Comparison of ENCODE assay signal across 1 cellular context in the genomic region with DNA sequence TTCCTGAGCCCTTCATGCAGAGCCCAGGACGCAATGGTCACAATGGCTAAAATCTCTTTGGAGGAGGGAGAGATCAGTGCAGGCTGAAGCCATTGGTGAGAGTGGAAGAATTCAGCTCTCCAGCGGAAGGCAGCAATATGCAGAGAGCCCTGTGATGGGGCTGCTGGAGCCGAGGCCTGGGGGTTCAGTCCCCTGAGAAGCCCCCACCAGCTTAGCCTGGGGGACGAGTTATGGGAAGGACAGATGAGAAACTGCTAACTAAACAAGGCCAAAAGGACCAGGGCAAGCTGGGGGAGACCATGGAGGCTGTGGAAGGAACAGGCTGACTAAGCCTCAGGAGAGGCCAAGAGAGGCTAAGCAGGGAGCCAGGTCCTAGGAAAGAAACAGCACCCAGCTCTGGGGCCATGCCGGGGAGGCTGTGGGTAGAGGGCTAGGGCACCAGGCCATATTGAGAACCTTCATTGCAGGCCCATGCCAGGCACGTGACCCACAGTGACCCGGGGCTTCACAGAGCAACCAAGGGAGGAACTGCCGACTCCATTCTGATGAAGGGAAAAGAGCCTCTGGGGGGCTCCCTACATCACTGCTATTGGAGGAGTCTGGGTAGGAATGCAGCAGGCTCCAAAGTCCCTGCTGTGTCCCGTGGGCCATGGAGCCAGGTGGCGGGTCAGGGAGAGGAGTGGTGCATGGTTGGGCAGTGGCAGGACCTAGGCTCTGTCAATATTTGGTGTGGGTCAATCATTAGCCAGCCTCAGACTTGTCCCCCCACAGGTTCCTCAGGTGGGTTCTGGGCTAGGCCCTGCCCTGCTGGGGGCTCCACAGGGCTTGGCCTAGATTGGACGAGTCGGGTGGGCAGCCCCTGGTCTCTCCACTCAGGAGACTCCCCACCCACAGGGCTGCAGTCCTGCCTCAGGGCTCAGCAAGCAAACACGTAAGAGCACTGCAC.
TF ChIP-seq lines count a peak whose summit lies in the region.

No MANE protein-coding gene starts in this region.

TF ChIP-seq in HepG2, 621 proteins besides CTCF, POLR2A, EP300 and RAD21 (continued from another document and continues in another):
- TF ChIP-seq, protein P1, sequence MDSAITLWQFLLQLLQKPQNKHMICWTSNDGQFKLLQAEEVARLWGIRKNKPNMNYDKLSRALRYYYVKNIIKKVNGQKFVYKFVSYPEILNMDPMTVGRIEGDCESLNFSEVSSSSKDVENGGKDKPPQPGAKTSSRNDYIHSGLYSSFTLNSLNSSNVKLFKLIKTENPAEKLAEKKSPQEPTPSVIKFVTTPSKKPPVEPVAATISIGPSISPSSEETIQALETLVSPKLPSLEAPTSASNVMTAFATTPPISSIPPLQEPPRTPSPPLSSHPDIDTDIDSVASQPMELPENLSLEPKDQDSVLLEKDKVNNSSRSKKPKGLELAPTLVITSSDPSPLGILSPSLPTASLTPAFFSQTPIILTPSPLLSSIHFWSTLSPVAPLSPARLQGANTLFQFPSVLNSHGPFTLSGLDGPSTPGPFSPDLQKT (CRISPR knock-in tag; IDR thresholded peaks at IDR 0.05; ENCODE audit: borderline replicate concordance), result no peak
- TF ChIP-seq ZNF746 (CRISPR knock-in tag; IDR thresholded peaks at IDR 0.05) (peak; percentile 98), RFXANK (CRISPR knock-in tag; IDR thresholded peaks at IDR 0.05) (0 out of 2 replicates have a peak, but pooled peaks have one; percentile 19), CBX1 (IDR thresholded peaks at IDR 0.05; ENCODE audit: low read depth) (peak; percentile 34), ZFP36 (IDR thresholded peaks at IDR 0.05; ENCODE audit: borderline replicate concordance, low read depth, low read length, partially characterized antibody) (no peak), ZBTB40 (IDR thresholded peaks at IDR 0.05) (no peak), ZBTB40 (CRISPR knock-in tag; IDR thresholded peaks at IDR 0.05) (peak; percentile 56), ZNF773 (CRISPR knock-in tag; IDR thresholded peaks at IDR 0.05; ENCODE audit: borderline replicate concordance) (no peak), ZNF224 (CRISPR knock-in tag; IDR thresholded peaks at IDR 0.05) (peak; percentile 94), CEBPG (CRISPR knock-in tag; IDR thresholded peaks at IDR 0.05) (peak; percentile 48; the same call in 1 of the 2 replicates), GFI1 (CRISPR knock-in tag; IDR thresholded peaks at IDR 0.05; ENCODE audit: borderline replicate concordance) (peak; percentile 92), ZNF225 (CRISPR knock-in tag; IDR thresholded peaks at IDR 0.05) (peak; percentile 60), ZMYM3 (CRISPR knock-in tag; IDR thresholded peaks at IDR 0.05) (peak; percentile 82), RAD51 (IDR thresholded peaks at IDR 0.05; ENCODE audit: borderline replicate concordance) (peak; percentile 72), ZNF101 (CRISPR knock-in tag; IDR thresholded peaks at IDR 0.05; ENCODE audit: borderline replicate concordance, low read depth) (0 out of 2 replicates have a peak, but pooled peaks have one; percentile 90), PBX3 (CRISPR knock-in tag; IDR thresholded peaks at IDR 0.05; ENCODE audit: borderline replicate concordance) (no peak), BATF2 (CRISPR knock-in tag; IDR thresholded peaks at IDR 0.05) (no peak), TBX3 (IDR thresholded peaks at IDR 0.05; ENCODE audit: borderline replicate concordance) (peak; percentile 46; the same call in 1 of the 2 replicates), SMYD3 (CRISPR knock-in tag; IDR thresholded peaks at IDR 0.05) (peak; percentile 79; the same call in 1 of the 2 replicates), CENPX (CRISPR knock-in tag; IDR thresholded peaks at IDR 0.05) (no peak), KLF13 (CRISPR knock-in tag; IDR thresholded peaks at IDR 0.05) (peak; percentile 32; the same call in 1 of the 2 replicates), HOXA5 (CRISPR knock-in tag; IDR thresholded peaks at IDR 0.05) (peak; percentile 83; the same call in 1 of the 2 replicates), TAF15 (IDR thresholded peaks at IDR 0.05; ENCODE audit: low read depth, low read length, poor library complexity, severe bottlenecking) (no peak), THAP8 (CRISPR knock-in tag; IDR thresholded peaks at IDR 0.05; ENCODE audit: borderline replicate concordance) (no peak), ZNF660 (CRISPR knock-in tag; IDR thresholded peaks at IDR 0.05; ENCODE audit: borderline replicate concordance, low read depth) (no peak), SCMH1 (CRISPR knock-in tag; IDR thresholded peaks at IDR 0.05; ENCODE audit: borderline replicate concordance) (no peak), ELF3 (CRISPR knock-in tag; IDR thresholded peaks at IDR 0.05) (peak; percentile 71), RXRA (CRISPR knock-in tag; IDR thresholded peaks at IDR 0.05) (peak; percentile 97), NR2F1 (CRISPR knock-in tag; IDR thresholded peaks at IDR 0.05) (peak; percentile 24 to 83; a peak in 3 of 4 replicates), ZNF619 (CRISPR knock-in tag; IDR thresholded peaks at IDR 0.05) (peak; percentile 43; the same call in 1 of the 2 replicates), NR2F6 (IDR thresholded peaks at IDR 0.05) (peak; percentile 88), NR2F6 (CRISPR knock-in tag; IDR thresholded peaks at IDR 0.05) (peak; percentile 92), ZNF510 (CRISPR knock-in tag; IDR thresholded peaks at IDR 0.05; ENCODE audit: low read depth) (no peak; the same call in 1 of the 2 replicates), ZSCAN5A (CRISPR knock-in tag; IDR thresholded peaks at IDR 0.05; ENCODE audit: borderline replicate concordance) (peak; percentile 96; the same call in 1 of the 2 replicates), CREB1 (IDR thresholded peaks at IDR 0.05) (no peak), CREB1 (CRISPR knock-in tag; IDR thresholded peaks at IDR 0.05) (peak; percentile 73), MAFG (CRISPR knock-in tag; IDR thresholded peaks at IDR 0.05) (no peak), ZNF775 (CRISPR knock-in tag; IDR thresholded peaks at IDR 0.05; ENCODE audit: borderline replicate concordance) (peak; percentile 64; the same call in 1 of the 2 replicates), ZNF709 (CRISPR knock-in tag; IDR thresholded peaks at IDR 0.05) (peak; percentile 79; the same call in 1 of the 2 replicates), ZNF687 (CRISPR knock-in tag; IDR thresholded peaks at IDR 0.05) (peak; percentile 100)
- TF ChIP-seq, protein P2, sequence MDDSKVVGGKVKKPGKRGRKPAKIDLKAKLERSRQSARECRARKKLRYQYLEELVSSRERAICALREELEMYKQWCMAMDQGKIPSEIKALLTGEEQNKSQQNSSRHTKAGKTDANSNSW (CRISPR knock-in tag; IDR thresholded peaks at IDR 0.05; ENCODE audit: borderline replicate concordance), result no peak
